In genomic region chr1:225880636-225881035, GRCh38 we compare ENCODE assay signal across 9 cellular contexts. TPM values are rescaled to one million over a fixed set of nuclear protein-coding genes. Genes with fewer than 3 reads are reported as not detected.
DNase-seq lines count a peak whose midpoint lies in the region; ATAC-seq and TF ChIP-seq lines count a peak whose summit lies in the region.
"Had no signal": no experiment of that assay in that cellular context is flagged by ENCODE, and none has a peak within 500 bp of the region (broad histone marks: within the 10 kb centered on the region; RNA-seq: fewer than 3 reads in every experiment).

No MANE protein-coding gene starts in this region.

- CTCF ChIA-PET in AG04449 (lab: Yijun Ruan, JAX) = interaction anchor here (1.1 to 3.5 kb wide), 7 partner anchors 10 to 406 kb away, joined by 4 to 26 read pairs (median 10); partner anchors contain the start of gene SRP9

- TF ChIP-seq CTCF in AG04449 (IDR thresholded peaks at IDR 0.05; ENCODE audit: insufficient read depth, low read length, missing control alignments) = no peak
- TF ChIP-seq CTCF in chondrocyte (IDR thresholded peaks at IDR 0.05) = no peak

- ATAC-seq in naive B cell (ENCODE audit: low read depth in 2 of 2) = no peak
- ATAC-seq in HG02885 (IDR thresholded peaks at IDR 0.05; ENCODE audit: poor library complexity, unreplicated experiment) = no peak
- no peak for ATAC-seq in HG03045 (IDR thresholded peaks at IDR 0.05; ENCODE audit: unreplicated experiment)

- H3K36me3 Mint-ChIP-seq in chondrocyte (ENCODE audit: low read depth) = peaks cover 1% of the 10 kb centered on the region
- H3K36me3 Mint-ChIP-seq in naive B cell = no peaks in the 10 kb centered on the region

- peak overlapping the region; percentile 90 for H3K4me3 ChIP-seq in AG04449 (ENCODE audit: low read depth, low read length)
- H3K4me3 ChIP-seq in Jurkat, Clone E6-1 (ENCODE audit: low read length) = peak overlapping the region; percentile 88

- no peak for DNase-seq in AG04449 (ENCODE audit: low read depth, low spot score)
- DNase-seq in Jurkat, Clone E6-1 (ENCODE audit: low read depth, low spot score) = no peak
- no peak for DNase-seq in chondrocyte (ENCODE audit: low spot score)
- no peak for DNase-seq in naive B cell
- DNase-seq in NCI-H2171 treated with DMSO at 0.1 percent for 48 hours (lab: John Stamatoyannopoulos, UW) = no peak
- DNase-seq in NCI-H1417 (lab: John Stamatoyannopoulos, UW) = no peak

- H3K27ac Mint-ChIP-seq in chondrocyte (ENCODE audit: unreplicated experiment) = peak overlapping the region; percentile 61
- peak overlapping the region; percentile 52 to 93 (median 80) for H3K27ac Mint-ChIP-seq in naive B cell

- H3K27me3 Mint-ChIP-seq in chondrocyte (ENCODE audit: low read depth) (no peaks in the 10 kb centered on the region), naive B cell (no peaks in the 10 kb centered on the region)

- H3K4me3 Mint-ChIP-seq in chondrocyte (ENCODE audit: unreplicated experiment) (peak overlapping the region; percentile 91), naive B cell (peak overlapping the region; percentile 90 to 97 (median 95))

- H3K9me3 Mint-ChIP-seq in chondrocyte (ENCODE audit: low read depth) (no peaks in the 10 kb centered on the region), naive B cell (no peaks in the 10 kb centered on the region)

- POLR2A ChIA-PET in AG04449 (lab: Yijun Ruan, JAX) = no interaction called here

- H3K4me1 Mint-ChIP-seq in chondrocyte (ENCODE audit: low read depth) = peaks cover 58% of the 10 kb centered on the region
- H3K4me1 Mint-ChIP-seq in naive B cell = peaks cover 45 to 58% (median 56%) of the 10 kb centered on the region in 3 donors

RNA-seq across cellular contexts. Expression of gene TMEM63A, which starts 1.5 kb away (rescaled TPM):
- 27.9 TPM for polyA plus RNA-seq in Jurkat, Clone E6-1 (2012; ENCODE audit: insufficient read depth, insufficient read length)
- total RNA-seq in chondrocyte = 48.4 to 52.5 TPM (median 50.3 TPM) in 3 replicates
- 10 to 100 TPM; 10.6 to 38.5 (median 20.0) TPM for polyA plus RNA-seq in naive B cell (ENCODE audit: low read depth in 6 of 6)

RNA-seq across cellular contexts. Expression of gene LEFTY1, which starts 8.3 kb away (rescaled TPM):
- polyA plus RNA-seq in Jurkat, Clone E6-1 (2012; ENCODE audit: insufficient read depth, insufficient read length) = not detected
- total RNA-seq in chondrocyte = 0.56 to 2.2 TPM (median 0.99 TPM) in 3 replicates
- not detected for polyA plus RNA-seq in naive B cell (ENCODE audit: low read depth in 6 of 6)
- total RNA-seq: NCI-H460 had no signal

RNA-seq across cellular contexts. Expression of gene PYCR2, which starts 43.4 kb away (rescaled TPM):
- 170 TPM for polyA plus RNA-seq in Jurkat, Clone E6-1 (2012; ENCODE audit: insufficient read depth, insufficient read length)
- total RNA-seq in chondrocyte = 43.4 to 52.4 TPM (median 43.5 TPM) in 3 replicates
- 10 to 100 TPM; 57.5 to 96.5 (median 68.7) TPM for polyA plus RNA-seq in naive B cell (ENCODE audit: low read depth in 6 of 6)
